ENCODE assay signal across 8 cellular contexts in the genomic region with DNA sequence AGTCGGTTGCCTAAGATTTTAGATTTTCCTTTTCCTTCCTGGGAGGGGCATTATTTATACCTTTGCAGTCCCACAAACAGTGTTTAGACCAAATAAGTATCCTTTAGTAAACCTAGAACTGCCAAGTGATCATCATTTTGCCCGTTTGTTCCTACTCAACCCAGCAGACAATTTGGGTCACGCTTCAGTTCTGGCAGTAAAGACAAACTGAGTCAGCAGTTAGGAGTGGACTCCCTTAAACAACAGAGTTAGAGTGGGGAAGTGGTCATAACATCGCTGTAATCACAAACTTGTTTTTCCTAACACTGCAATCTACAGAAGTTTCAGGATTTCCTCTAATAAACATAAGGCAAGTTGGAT.
A peak's percentile ranks its signal among the peaks of the same experiment; 100 is the strongest.
DNase-seq lines count a peak whose midpoint lies in the region; TF ChIP-seq lines count a peak whose summit lies in the region.

No MANE protein-coding gene starts in this region.

- peaks cover 0 to 34% (median 24%) of the 10 kb centered on the region in 5 donors for H3K4me1 ChIP-seq in subcutaneous abdominal adipose tissue (ENCODE audit: control insufficient read depth in 5 of 5, insufficient read depth in 5 of 5, low read length in 5 of 5)

- no peaks in the 10 kb centered on the region for H3K9me3 Mint-ChIP-seq in T-helper 2 cell treated with Interferon-gamma antibody and Interleukin-4, amounts not matched to agents 5 μg/mL and 100 μg/mL, for 36 hours

- H3K4me3 Mint-ChIP-seq in T-helper 2 cell treated with Interferon-gamma antibody and Interleukin-4, amounts not matched to agents 5 μg/mL and 100 μg/mL, for 36 hours: peak overlapping the region; percentile 75

- H3K4me3 ChIP-seq in brain microvascular endothelial cell (ENCODE audit: low read depth, low read length) (peak overlapping the region; percentile 80), subcutaneous abdominal adipose tissue (ENCODE audit: low read depth in 1 of 5, low read length in 5 of 5) (peak overlapping the region; percentile 80 to 95 (median 87))

- H3K27ac ChIP-seq in brain microvascular endothelial cell (peak overlapping the region; percentile 8), subcutaneous abdominal adipose tissue (ENCODE audit: low read depth, low read length) (peak overlapping the region; percentile 92)

- peak overlapping the region; percentile 65 to 91 (median 86) for H3K9ac ChIP-seq in subcutaneous abdominal adipose tissue (ENCODE audit: low read length in 5 of 5)

- H3K27me3 ChIP-seq in brain microvascular endothelial cell (replicated peaks) (no peaks in the 10 kb centered on the region), subcutaneous abdominal adipose tissue (ENCODE audit: control insufficient read depth in 5 of 5, insufficient read depth in 4 of 5, low read length in 5 of 5) (no peaks in the 10 kb centered on the region)

- DNase-seq in T-helper 2 cell treated with Interferon-gamma antibody and Interleukin-4, amounts not matched to agents 5 μg/mL and 100 μg/mL, for 36 hours (ENCODE audit: low spot score): no peak
- no peak for DNase-seq in T-helper 2 cell
- DNase-seq in brain microvascular endothelial cell: no peak
- peak; percentile 44 for DNase-seq in kidney tubule cell (ENCODE audit: low spot score)
- DNase-seq in NCI-H1417 treated with DMSO at 0.1 percent for 48 hours (lab: John Stamatoyannopoulos, UW): no peak
- no peak for DNase-seq in NCI-H1436 treated with DMSO at 0.1 percent for 48 hours (lab: John Stamatoyannopoulos, UW)
- DNase-seq in stimulated activated CD4-positive, alpha-beta T cell treated with anti-CD3 and anti-CD28 coated beads, Interleukin-4, amount 100 ng/mL, for 1 hour: no peak

- H3K36me3 ChIP-seq in brain microvascular endothelial cell (replicated peaks) (no peaks in the 10 kb centered on the region), subcutaneous abdominal adipose tissue (ENCODE audit: control insufficient read depth in 5 of 5, insufficient read depth in 5 of 5, low read length in 5 of 5) (no peaks in the 10 kb centered on the region)

- H3K27me3 Mint-ChIP-seq in T-helper 2 cell treated with Interferon-gamma antibody and Interleukin-4, amounts not matched to agents 5 μg/mL and 100 μg/mL, for 36 hours (ENCODE audit: low read depth): peaks cover 33% of the 10 kb centered on the region

- in situ Hi-C loops in brain microvascular endothelial cell (cut with HindIII; ENCODE audit: low pct_ligation_motif_present, low sequenced_read_pairs): no loop called here

- H3K9me3 ChIP-seq in subcutaneous abdominal adipose tissue (ENCODE audit: control insufficient read depth in 5 of 5, low read length in 5 of 5): no peaks in the 10 kb centered on the region

- peaks cover 8% of the 10 kb centered on the region for H3K4me1 Mint-ChIP-seq in T-helper 2 cell treated with Interferon-gamma antibody and Interleukin-4, amounts not matched to agents 5 μg/mL and 100 μg/mL, for 36 hours (ENCODE audit: low read depth)

- peaks cover 2% of the 10 kb centered on the region for H3K36me3 Mint-ChIP-seq in T-helper 2 cell treated with Interferon-gamma antibody and Interleukin-4, amounts not matched to agents 5 μg/mL and 100 μg/mL, for 36 hours (ENCODE audit: low read depth)

- no peak for TF ChIP-seq CTCF in brain microvascular endothelial cell (IDR thresholded peaks at IDR 0.05; ENCODE audit: low read depth, low read length, missing control alignments)

- H3K27ac Mint-ChIP-seq in T-helper 2 cell treated with Interferon-gamma antibody and Interleukin-4, amounts not matched to agents 5 μg/mL and 100 μg/mL, for 36 hours: no peak overlapping the region
